ENCODE assay signal across 8 cellular contexts in genomic region chr1:247331526-247332214, GRCh38.
DNase-seq lines count a peak whose midpoint lies in the region; ATAC-seq lines count a peak whose summit lies in the region.

ZNF496 (minus strand) TSS chr1:247331867; CDS start chr1:247329578, 2,289 bp downstream.

- in situ Hi-C loops in T47D (cut with HindIII; ENCODE audit: low pct_unique_long_range_greater_than_20kb, low sequenced_read_pairs): no loop called here

- H3K36me3 ChIP-seq in iPS-20b (ENCODE audit: insufficient read depth, low read depth, low read length): peaks cover 42% of the 10 kb centered on the region

- no peaks in the 10 kb centered on the region for H3K9me3 ChIP-seq in iPS-20b (ENCODE audit: insufficient read depth, low read depth, low read length)

- H3K27ac ChIP-seq in iPS-20b (ENCODE audit: low read length) (peak within 1 kb of the TSS; percentile 85), skin epidermis (peak within 1 kb of the TSS; percentile 77 to 98 (median 89))

- H3K27me3 ChIP-seq in iPS-20b (ENCODE audit: insufficient read depth, low read length): no peaks in the 10 kb centered on the region

- DNase-seq in 8988T (peak; percentile 96), NCI-H2029 treated with DMSO at 0.1 percent for 48 hours (lab: John Stamatoyannopoulos, UW) (peak; percentile 33), UCSD-AML1 (lab: John Stamatoyannopoulos, UW; ENCODE audit: unreplicated experiment) (peak; percentile 78), T47D (ENCODE audit: low read depth in 1 of 2, low spot score in 1 of 2) (peak; percentile 87 to 90)

- H3K9ac ChIP-seq in iPS-20b (ENCODE audit: low read depth, low read length): peak within 1 kb of the TSS; percentile 89

- peaks cover 25% of the 10 kb centered on the region for H3K4me1 ChIP-seq in iPS-20b (ENCODE audit: insufficient read depth, low read length)

- H3K4me3 ChIP-seq in iPS-20b (ENCODE audit: low read length): peak within 1 kb of the TSS; percentile 90
- peak within 1 kb of the TSS; percentile 86 to 99 (median 96) for H3K4me3 ChIP-seq in skin epidermis

- ATAC-seq in GM18517 (IDR thresholded peaks at IDR 0.05; ENCODE audit: unreplicated experiment) (peak; percentile 67), HG03025 (IDR thresholded peaks at IDR 0.05; ENCODE audit: low FRiP score, unreplicated experiment) (peak; percentile 67)

Comparison
In these comparisons a context has a peak if more than half of its experiments do, and no peak if none do; other contexts are left out.
1. Peak in every context shown above with its lines: DNase-seq, ATAC-seq, H3K4me3 ChIP-seq and H3K27ac ChIP-seq.
2. DNase-seq: peak in every context shown above with its lines; median percentile 96 in 8988T; 88 in T47D; 78 in UCSD-AML1; 33 in NCI-H2029 treated with DMSO at 0.1 percent for 48 hours.